In the genomic region with DNA sequence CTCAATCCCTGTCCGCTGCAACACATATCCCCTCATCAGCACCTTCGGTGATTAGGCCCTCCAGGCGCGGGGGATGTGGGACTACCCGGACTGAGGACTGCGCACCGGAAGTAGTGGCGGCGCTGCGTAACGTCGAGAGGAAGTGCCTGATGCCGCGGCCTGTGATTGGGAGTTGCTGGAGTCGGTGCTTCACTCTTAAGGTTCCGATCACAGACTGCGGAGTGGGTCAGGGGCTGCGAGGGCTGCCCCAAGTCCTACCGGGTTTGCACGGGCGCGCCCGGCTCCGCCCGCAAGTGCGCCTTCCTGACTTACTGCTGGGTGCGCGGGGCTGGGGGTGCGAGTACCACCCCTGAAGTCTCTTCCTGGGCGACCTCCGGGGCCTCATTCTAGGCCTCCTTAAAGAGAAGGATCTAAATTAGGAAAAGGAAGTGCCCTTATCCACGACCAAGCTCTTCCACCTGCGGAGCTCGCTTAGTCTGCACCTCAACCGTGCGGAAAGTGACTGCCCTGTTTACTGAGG, we compare ENCODE assay signal across 8 cellular contexts. TPM values are rescaled to one million over a fixed set of nuclear protein-coding genes. Genes with fewer than 3 reads are reported as not detected.
DNase-seq lines count a peak whose midpoint lies in the region; ATAC-seq and TF ChIP-seq lines count a peak whose summit lies in the region.

Gene ALKBH3 (plus strand): TSS at position 192 of the 520 bp plus-strand sequence. CDS start 1,822 bp downstream, outside the sequence.

- TF ChIP-seq POLR2A in GM15510 (IDR thresholded peaks at IDR 0.05; ENCODE audit: borderline replicate concordance, extremely low read depth, insufficient read length), result peak; percentile 59

- H3K27me3 ChIP-seq in right atrium auricular region, result no peaks in the 10 kb centered on the region
- H3K27me3 ChIP-seq in psoas muscle (ENCODE audit: insufficient read depth in 3 of 3, low read length in 2 of 3), result no peaks in the 10 kb centered on the region

- H3K4me3 ChIP-seq in right atrium auricular region (peak within 1 kb of the TSS; percentile 80 to 89), psoas muscle (peak within 1 kb of the TSS; percentile 89)

- peak within 1 kb of the TSS; percentile 44 to 74 for H3K27ac ChIP-seq in right atrium auricular region
- H3K27ac ChIP-seq in psoas muscle, result peak within 1 kb of the TSS; percentile 75

- DNase-seq in NCI-H1694 (lab: John Stamatoyannopoulos, UW) (peak; percentile 83), anterior cingulate cortex (lab: John Stamatoyannopoulos, UW) (peak; percentile 40 to 95 (median 87)), right atrium auricular region (ENCODE audit: low spot score) (peak; percentile 95), psoas muscle (peak; percentile 90 to 96), ureter (ENCODE audit: low spot score) (peak; percentile 94)

- TF ChIP-seq CTCF in right atrium auricular region (IDR thresholded peaks at IDR 0.05) (peak in 1 of 2 donors; percentile 32), psoas muscle (IDR thresholded peaks at IDR 0.05) (peak; percentile 6)

- peaks cover 0 to 15% of the 10 kb centered on the region in 2 donors for H3K4me1 ChIP-seq in right atrium auricular region
- peaks cover 20% of the 10 kb centered on the region for H3K4me1 ChIP-seq in psoas muscle

- H3K9me3 ChIP-seq in right atrium auricular region (no peaks in the 10 kb centered on the region), psoas muscle (no peaks in the 10 kb centered on the region)

- ATAC-seq in HG02870 (IDR thresholded peaks at IDR 0.05; ENCODE audit: unreplicated experiment) (peak; percentile 99), psoas muscle (peak; percentile 100)

- 0 to 1% (median 1%) methylated on average over 36 of the region's 36 CpGs for WGBS in psoas muscle, 3 donors

- intact Hi-C loops in T-helper 2 cell treated with Interferon-gamma antibody and Interleukin-4, amounts not matched to agents 100 ng/mL and 5 ng/mL, for 36 hours (cut with micrococcal nuclease), result loop anchor here (1.0 to 5.0 kb wide), 3 partner anchors 11 to 236 kb away; partner anchors contain the start of gene HSD17B12
- intact Hi-C loops in psoas muscle (cut with DNase I), result no loop called here

- H3K36me3 ChIP-seq in right atrium auricular region, result peaks cover 32% of the 10 kb centered on the region
- peaks cover 3 to 36% of the 10 kb centered on the region in 2 donors for H3K36me3 ChIP-seq in psoas muscle (ENCODE audit: insufficient read depth in 1 of 2, low read depth in 1 of 2)

RNA-seq across cellular contexts. Expression of gene ALKBH3, which starts in this region (rescaled TPM):
- 27.2 and 32.4 TPM in 2 replicates for total RNA-seq in T-helper 2 cell treated with Interferon-gamma antibody and Interleukin-4, amounts not matched to agents 100 ng/mL and 5 ng/mL, for 36 hours
- 10 to 100 TPM; 10.5 to 19.8 TPM for total RNA-seq in right atrium auricular region
- total RNA-seq in psoas muscle, result 10 to 100 TPM; 27.4 to 43.1 (median 37.9) TPM
- 10 to 100 TPM; 28.3 to 47.1 (median 28.8) TPM for polyA plus RNA-seq in psoas muscle
- 39.0 TPM for total RNA-seq in ureter

Comparison
In these comparisons a context has a peak if more than half of its experiments do, and no peak if none do; other contexts are left out.
1. Peak in every context shown above with its lines: DNase-seq, ATAC-seq, H3K4me3 ChIP-seq and H3K27ac ChIP-seq.